11 cellular contexts compared by ENCODE assay signal in the genomic region with DNA sequence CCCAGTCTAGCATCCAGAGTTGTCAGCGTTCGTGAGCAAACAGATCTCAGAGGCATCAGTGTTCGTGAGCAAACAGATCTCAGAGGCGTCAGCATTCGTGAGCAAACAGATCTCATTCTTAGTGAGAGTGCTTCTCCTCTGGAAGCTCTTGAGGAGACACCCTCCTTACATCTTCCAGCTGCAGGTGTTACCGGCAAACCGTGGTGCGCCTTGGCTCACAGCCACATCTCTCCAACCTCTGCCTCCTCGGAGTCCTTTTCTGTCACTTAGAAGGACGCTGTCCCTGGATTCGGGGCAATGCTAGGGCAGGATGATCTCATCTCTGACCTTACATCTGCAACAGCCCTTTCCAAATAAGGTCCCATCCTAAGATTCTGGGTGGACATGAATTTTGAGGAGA. TPM values are rescaled to one million over a fixed set of nuclear protein-coding genes. Genes with fewer than 3 reads are reported as not detected.
A peak's percentile ranks its signal among the peaks of the same experiment; 100 is the strongest.
DNase-seq lines count a peak whose midpoint lies in the region; ATAC-seq and TF ChIP-seq lines count a peak whose summit lies in the region.
"Had no signal": no experiment of that assay in that cellular context is flagged by ENCODE, and none has a peak within 500 bp of the region (broad histone marks: within the 10 kb centered on the region; RNA-seq: fewer than 3 reads in every experiment).

No MANE protein-coding gene starts in this region.

- H3K4me3 ChIP-seq in colonic mucosa: no peak overlapping the region
- no peak overlapping the region for H3K4me3 ChIP-seq in skin epidermis
- H3K4me3 ChIP-seq: lung had no signal

- peaks cover 11% of the 10 kb centered on the region for H3K4me1 ChIP-seq in colonic mucosa

- H3K27ac ChIP-seq in colonic mucosa (peak overlapping the region; percentile 78), skin epidermis (peak overlapping the region in 16 of 21 experiments; percentile 2 to 76 (median 50))
- H3K27ac ChIP-seq: KMS-11 had no signal

- no peaks in the 10 kb centered on the region for H3K9me3 ChIP-seq in colonic mucosa

- no peaks in the 10 kb centered on the region for H3K36me3 ChIP-seq in colonic mucosa

- ATAC-seq in GM21381 (IDR thresholded peaks at IDR 0.05; ENCODE audit: unreplicated experiment): no peak

- peak overlapping the region in 1 of 2 donors; percentile 80 for H3K9ac ChIP-seq in colonic mucosa (ENCODE audit: low read depth in 2 of 2, low read length in 2 of 2)
- H3K9ac ChIP-seq: KMS-11 had no signal

- intact Hi-C loops in colonic mucosa (cut with DNase I): no loop called here

- H3K27me3 ChIP-seq in colonic mucosa: no peaks in the 10 kb centered on the region

- TF ChIP-seq CTCF in colonic mucosa (IDR thresholded peaks at IDR 0.05): no peak

- DNase-seq in DMS153 treated with DMSO at 0.1 percent for 48 hours (lab: John Stamatoyannopoulos, UW; ENCODE audit: unreplicated experiment) (peak; percentile 35), NCI-H2029 treated with DMSO at 0.1 percent for 48 hours (lab: John Stamatoyannopoulos, UW) (peak; percentile 94), colonic mucosa (peak; percentile 72), OCI-M1 (lab: John Stamatoyannopoulos, UW) (no peak), islet precursor cell (no peak)
- no peak for DNase-seq in activated CD4-positive, alpha-beta T cell treated with anti-CD3 and anti-CD28 coated beads for 4 hours

RNA-seq across cellular contexts. Expression of a gene that starts 14.6 kb away (rescaled TPM):
- under 1 TPM; 0.35 to 0.37 TPM for total RNA-seq in colonic mucosa
- total RNA-seq: right cardiac atrium had no signal

RNA-seq across cellular contexts. Expression of a gene that starts 46.3 kb away (rescaled TPM):
- 10 to 100 TPM; 10.2 to 15.1 TPM for total RNA-seq in colonic mucosa

Comparison
In these comparisons a context has a peak if more than half of its experiments do, and no peak if none do; other contexts are left out.
1. DNase-seq: peak in DMS153 treated with DMSO at 0.1 percent for 48 hours (single experiment), NCI-H2029 treated with DMSO at 0.1 percent for 48 hours (single experiment) and colonic mucosa (single experiment); none in OCI-M1 (single experiment), islet precursor cell (single experiment) and activated CD4-positive, alpha-beta T cell treated with anti-CD3 and anti-CD28 coated beads for 4 hours (0 of 2).